23 cellular contexts compared by ENCODE assay signal in the genomic region with DNA sequence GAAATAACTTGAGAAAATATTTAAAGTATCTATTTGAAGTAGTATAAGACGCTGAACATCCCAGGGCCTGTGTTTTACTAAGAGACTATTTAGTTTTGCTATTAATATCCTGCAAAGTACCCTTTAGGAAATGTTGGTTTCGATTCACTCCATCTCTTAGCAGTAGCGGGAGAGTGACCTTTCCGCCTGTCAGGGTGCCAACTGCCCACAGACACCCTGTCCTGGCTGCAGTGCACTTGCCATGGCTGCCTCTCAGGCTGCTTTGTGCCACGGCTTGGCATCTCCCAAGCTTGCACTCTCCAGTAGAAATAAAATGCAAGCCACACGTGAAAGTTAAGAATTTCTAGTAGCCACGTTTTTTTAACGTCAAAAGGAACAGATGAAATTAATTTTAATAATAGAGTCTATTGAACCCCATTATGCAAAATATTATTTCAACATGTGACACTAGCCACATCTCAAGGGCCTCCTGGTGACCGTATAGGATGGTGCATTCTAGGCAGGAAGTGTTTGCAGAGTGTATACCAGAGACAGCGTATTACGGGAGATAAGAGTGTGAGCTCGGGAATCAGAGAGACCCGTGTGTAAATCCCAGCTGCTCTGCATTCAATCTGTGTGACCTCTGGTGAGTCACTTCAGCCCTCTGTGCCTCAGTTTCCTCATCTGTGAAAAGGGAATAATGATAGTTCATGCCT. TPM values are rescaled to one million over a fixed set of nuclear protein-coding genes. Genes with fewer than 3 reads are reported as not detected.
DNase-seq lines count a peak whose midpoint lies in the region; ATAC-seq, FAIRE-seq and TF ChIP-seq lines count a peak whose summit lies in the region.
"Had no signal": no experiment of that assay in that cellular context is flagged by ENCODE, and none has a peak within 500 bp of the region (broad histone marks: within the 10 kb centered on the region; RNA-seq: fewer than 3 reads in every experiment).

No MANE protein-coding gene starts in this region.

- intact Hi-C loops in breast epithelium (cut with DNase I; ENCODE audit: low total_unique reads) (no loop called here), MCF 10A (cut with micrococcal nuclease) (no loop called here), kidney (cut with DNase I) (no loop called here), psoas muscle (cut with DNase I) (no loop called here), upper lobe of right lung (cut with DNase I) (no loop called here), spleen (cut with DNase I; ENCODE audit: low total_unique reads) (no loop called here)

- H3K27ac Mint-ChIP-seq in MCF 10A (ENCODE audit: low read depth, unreplicated experiment) = no peak overlapping the region
- H3K27ac Mint-ChIP-seq: activated CD4-positive, alpha-beta memory T cell treated with anti-CD3 and anti-CD28 coated beads, Interleukin-2, amount 10 ng/mL, durations not matched to agents 7 days and 5 days; activated naive CD4-positive, alpha-beta T cell treated with anti-CD3 and anti-CD28 coated beads, Interleukin-2, amount 50 U/mL, for 24 hours; natural killer cell treated with Interleukin-12 subunit alpha and Interleukin-12 subunit beta and Interleukin-15 and Interleukin-18, amount 100 ng/mL, for 72 hours had no signal

- H3K36me3 Mint-ChIP-seq in MCF 10A (ENCODE audit: insufficient read depth, unreplicated experiment) = no peaks in the 10 kb centered on the region
- H3K36me3 Mint-ChIP-seq: activated naive CD4-positive, alpha-beta T cell treated with anti-CD3 and anti-CD28 coated beads, Interleukin-2, amount 50 U/mL, for 24 hours; natural killer cell treated with Interleukin-12 subunit alpha and Interleukin-12 subunit beta and Interleukin-15 and Interleukin-18, amount 100 ng/mL, for 72 hours had no signal

- no TSS peak for BruUV-seq in MCF 10A (replicated peaks; lab: Mats Ljungman, UMichigan)

- TF ChIP-seq CTCF in breast epithelium (IDR thresholded peaks at IDR 0.05) = no peak
- no peak for TF ChIP-seq CTCF in MCF 10A (IDR thresholded peaks at IDR 0.05; ENCODE audit: unreplicated experiment)
- TF ChIP-seq CTCF in kidney (IDR thresholded peaks at IDR 0.05; ENCODE audit: borderline replicate concordance, extremely low read depth, insufficient read depth) = no peak
- no peak for TF ChIP-seq CTCF in psoas muscle (IDR thresholded peaks at IDR 0.05)
- no peak for TF ChIP-seq CTCF in upper lobe of right lung (IDR thresholded peaks at IDR 0.05)
- no peak for TF ChIP-seq CTCF in spleen (IDR thresholded peaks at IDR 0.05 in 8 of 11, conservative IDR thresholded peaks at IDR 0.05 in 3 of 11)

- no peak for FAIRE-seq in kidney (lab: Jason Lieb, UNC)
- FAIRE-seq: GM12891 had no signal

- no peak overlapping the region for H3K4me3 Mint-ChIP-seq in MCF 10A (ENCODE audit: unreplicated experiment)
- H3K4me3 Mint-ChIP-seq: activated CD4-positive, alpha-beta memory T cell treated with anti-CD3 and anti-CD28 coated beads, Interleukin-2, amount 10 ng/mL, durations not matched to agents 7 days and 5 days; activated naive CD4-positive, alpha-beta T cell treated with anti-CD3 and anti-CD28 coated beads, Interleukin-2, amount 50 U/mL, for 24 hours; activated T-cell treated with anti-CD3 and anti-CD28 coated beads, Interleukin-2, amount 50 U/mL, for 4 hours; natural killer cell treated with Interleukin-12 subunit alpha and Interleukin-12 subunit beta and Interleukin-15 and Interleukin-18, amount 100 ng/mL, for 72 hours had no signal

- H3K4me1 ChIP-seq in breast epithelium (no peaks in the 10 kb centered on the region), kidney (ENCODE audit: control insufficient read depth in 1 of 2, insufficient read depth in 1 of 2, low read depth in 1 of 2, low read length in 2 of 2) (peaks cover 14 to 47% of the 10 kb centered on the region in 2 donors), psoas muscle (peaks cover 50% of the 10 kb centered on the region), upper lobe of right lung (peaks cover 15% of the 10 kb centered on the region), spleen (peaks cover 0 to 33% (median 2%) of the 10 kb centered on the region in 6 donors)

- no peaks in the 10 kb centered on the region for H3K9me3 ChIP-seq in breast epithelium
- H3K9me3 ChIP-seq in kidney (ENCODE audit: control insufficient read depth in 1 of 2, low read length in 2 of 2) = no peaks in the 10 kb centered on the region
- no peaks in the 10 kb centered on the region for H3K9me3 ChIP-seq in psoas muscle
- no peaks in the 10 kb centered on the region for H3K9me3 ChIP-seq in upper lobe of right lung
- H3K9me3 ChIP-seq in spleen = peaks cover 0 to 4% (median under 1%) of the 10 kb centered on the region in 8 donors

- POLR2A ChIA-PET in MCF 10A (lab: Yijun Ruan, JAX) = no interaction called here

- H3K27me3 ChIP-seq in breast epithelium (no peaks in the 10 kb centered on the region), psoas muscle (ENCODE audit: insufficient read depth in 3 of 3, low read length in 2 of 3) (no peaks in the 10 kb centered on the region), upper lobe of right lung (no peaks in the 10 kb centered on the region), spleen (replicated peaks in 1 of 7) (no peaks in the 10 kb centered on the region)
- H3K27me3 ChIP-seq: brain microvascular endothelial cell, dorsolateral prefrontal cortex had no signal

- 25 to 38% (median 29%) methylated on average over 13 of the region's 13 CpGs for WGBS in psoas muscle, 3 donors
- 63 to 78% (median 69%) methylated on average over 13 of the region's 13 CpGs for WGBS in spleen, 5 donors

- H3K36me3 ChIP-seq in breast epithelium = no peaks in the 10 kb centered on the region
- H3K36me3 ChIP-seq in kidney (ENCODE audit: control insufficient read depth in 1 of 2, insufficient read depth in 2 of 2, low read length in 2 of 2) = peaks cover 2 to 5% of the 10 kb centered on the region in 2 donors
- H3K36me3 ChIP-seq in psoas muscle (ENCODE audit: insufficient read depth in 1 of 2, low read depth in 1 of 2) = peaks cover 2 to 4% of the 10 kb centered on the region in 2 donors
- no peaks in the 10 kb centered on the region for H3K36me3 ChIP-seq in upper lobe of right lung
- no peaks in the 10 kb centered on the region for H3K36me3 ChIP-seq in spleen
- H3K36me3 ChIP-seq: brain microvascular endothelial cell had no signal

- no peak for DNase-seq in breast epithelium (ENCODE audit: low spot score in 2 of 2)
- no peak for DNase-seq in MCF 10A (ENCODE audit: unreplicated experiment)
- peak; percentile 79 for DNase-seq in kidney
- peak; percentile 51 to 84 for DNase-seq in psoas muscle
- peak; percentile 74 for DNase-seq in upper lobe of right lung
- DNase-seq in superior temporal gyrus (ENCODE audit: extremely low spot score) = no peak
- DNase-seq in erythroblast (lab: John Stamatoyannopoulos, UW) = no peak
- no peak for DNase-seq in spleen
- DNase-seq: activated CD4-positive, alpha-beta memory T cell treated with anti-CD3 and anti-CD28 coated beads, Interleukin-2, amount 10 ng/mL, durations not matched to agents 7 days and 5 days; activated T-cell treated with anti-CD3 and anti-CD28 coated beads, Interleukin-2, amount 50 U/mL, for 4 hours; brain microvascular endothelial cell; dorsolateral prefrontal cortex; GDM1; MM.1S; stimulated activated CD4-positive, alpha-beta T cell treated with anti-CD3 and anti-CD28 coated beads, Interleukin-4, amount 100 ng/mL, for 4 hours; stimulated activated CD8-positive, alpha-beta memory T cell treated with anti-CD3 and anti-CD28 coated beads, Interleukin-4, amount 100 ng/mL, for 48 hours had no signal

- CTCF ChIA-PET in MCF 10A (lab: Yijun Ruan, JAX) = interaction anchor here (1.0 to 1.6 kb wide), 2 partner anchors 135 to 577 kb away, joined by 3 to 4 read pairs; no protein-coding TSS in a partner anchor

- no peaks in the 10 kb centered on the region for H3K4me1 Mint-ChIP-seq in MCF 10A (ENCODE audit: insufficient read depth, unreplicated experiment)
- H3K4me1 Mint-ChIP-seq: activated CD4-positive, alpha-beta memory T cell treated with anti-CD3 and anti-CD28 coated beads, Interleukin-2, amount 10 ng/mL, durations not matched to agents 7 days and 5 days; activated naive CD4-positive, alpha-beta T cell treated with anti-CD3 and anti-CD28 coated beads, Interleukin-2, amount 50 U/mL, for 24 hours had no signal

- no peaks in the 10 kb centered on the region for H3K27me3 Mint-ChIP-seq in MCF 10A (ENCODE audit: insufficient read depth, unreplicated experiment)
- H3K27me3 Mint-ChIP-seq: activated CD4-positive, alpha-beta memory T cell treated with anti-CD3 and anti-CD28 coated beads, Interleukin-2, amount 10 ng/mL, durations not matched to agents 7 days and 5 days; activated naive CD4-positive, alpha-beta T cell treated with anti-CD3 and anti-CD28 coated beads, Interleukin-2, amount 50 U/mL, for 24 hours; natural killer cell treated with Interleukin-12 subunit alpha and Interleukin-12 subunit beta and Interleukin-15 and Interleukin-18, amount 100 ng/mL, for 72 hours had no signal

- peak overlapping the region in 2 of 3 donors; percentile 14 to 34 for H3K4me3 ChIP-seq in breast epithelium
- H3K4me3 ChIP-seq in kidney (ENCODE audit: low read length in 2 of 2) = no peak overlapping the region
- peak overlapping the region; percentile 21 for H3K4me3 ChIP-seq in psoas muscle
- no peak overlapping the region for H3K4me3 ChIP-seq in upper lobe of right lung
- no peak overlapping the region for H3K4me3 ChIP-seq in spleen
- H3K4me3 ChIP-seq: GM23248, lung had no signal

- no peak for TF ChIP-seq POLR2A in breast epithelium (IDR thresholded peaks at IDR 0.05)
- TF ChIP-seq POLR2A in erythroblast (IDR thresholded peaks at IDR 0.05; ENCODE audit: low read length) = no peak
- TF ChIP-seq POLR2A in spleen (IDR thresholded peaks at IDR 0.05) = no peak

- H3K9me3 Mint-ChIP-seq in MCF 10A (ENCODE audit: unreplicated experiment) = no peaks in the 10 kb centered on the region
- H3K9me3 Mint-ChIP-seq: activated CD4-positive, alpha-beta memory T cell treated with anti-CD3 and anti-CD28 coated beads, Interleukin-2, amount 10 ng/mL, durations not matched to agents 7 days and 5 days had no signal

- ATAC-seq in psoas muscle = peak; percentile 81 to 91 (median 84)
- peak; percentile 68 for ATAC-seq in upper lobe of right lung
- ATAC-seq: activated T-cell treated with anti-CD3 and anti-CD28 coated beads, Interleukin-2, amount 50 U/mL, for 4 hours; natural killer cell treated with Interleukin-12 subunit alpha and Interleukin-12 subunit beta and Interleukin-15 and Interleukin-18, amount 100 ng/mL, for 72 hours had no signal

- H3K27ac ChIP-seq in breast epithelium (peak overlapping the region; percentile 31 to 60), kidney (ENCODE audit: low read depth in 2 of 2, low read length in 2 of 2) (peak overlapping the region; percentile 74 to 85), psoas muscle (peak overlapping the region; percentile 50), upper lobe of right lung (no peak overlapping the region), spleen (no peak overlapping the region)
- H3K27ac ChIP-seq: 22Rv1, brain microvascular endothelial cell, dorsolateral prefrontal cortex, GM23248, VCaP had no signal

- peak overlapping the region in 1 of 2 donors; percentile 24 for H3K9ac ChIP-seq in kidney (ENCODE audit: low read length in 2 of 2)
- H3K9ac ChIP-seq: GM23248 had no signal

RNA-seq across cellular contexts. Expression of gene ADAMTS9, which starts 19.8 kb away (rescaled TPM):
- total RNA-seq in breast epithelium (100 to 1,000 TPM in 1 of 3 donors, 10 to 100 TPM in 2; 19.4 to 240 (median 50.6) TPM), MCF 10A (2022) (0.86 and 1.8 TPM in 2 replicates), kidney (117 TPM), psoas muscle (10 to 100 TPM; 11.7 to 31.3 (median 16.7) TPM), upper lobe of right lung (30.1 TPM), spleen (100 to 1,000 TPM in 1 of 7 donors, 10 to 100 TPM in 6; 28.8 to 112 (median 62.2) TPM)
- polyA plus RNA-seq in kidney (ENCODE audit: insufficient read depth, low read depth, low replicate concordance) (25.0 TPM), psoas muscle (10 to 100 TPM in 2 of 3 donors, 1 to 10 TPM in 1; 6.7 to 65.8 (median 11.2) TPM), spleen (10 to 100 TPM in 2 of 3 donors, 1 to 10 TPM in 1; 9.1 to 19.5 (median 15.4) TPM)
- total RNA-seq: activated CD4-positive, alpha-beta memory T cell treated with anti-CD3 and anti-CD28 coated beads, Interleukin-2, amount 10 ng/mL, durations not matched to agents 7 days and 5 days; natural killer cell treated with Interleukin-12 subunit alpha and Interleukin-12 subunit beta and Interleukin-15 and Interleukin-18, amount 100 ng/mL, for 72 hours had no signal

Comparison
In these comparisons a context has a peak if more than half of its experiments do, and no peak if none do; other contexts are left out.
1. DNase-seq: peak in kidney (single experiment), psoas muscle (2 of 2) and upper lobe of right lung (single experiment); none in breast epithelium (0 of 2), MCF 10A (single experiment), superior temporal gyrus (single experiment), erythroblast (0 of 2) and spleen (single experiment).
2. H3K27ac ChIP-seq: peak in breast epithelium (2 of 2), kidney (2 of 2) and psoas muscle (single experiment); none in upper lobe of right lung (single experiment) and spleen (0 of 8).
3. H3K4me3 ChIP-seq: peak in breast epithelium (2 of 3) and psoas muscle (single experiment); none in kidney (0 of 2), upper lobe of right lung (single experiment) and spleen (0 of 8).